In the genomic region with DNA sequence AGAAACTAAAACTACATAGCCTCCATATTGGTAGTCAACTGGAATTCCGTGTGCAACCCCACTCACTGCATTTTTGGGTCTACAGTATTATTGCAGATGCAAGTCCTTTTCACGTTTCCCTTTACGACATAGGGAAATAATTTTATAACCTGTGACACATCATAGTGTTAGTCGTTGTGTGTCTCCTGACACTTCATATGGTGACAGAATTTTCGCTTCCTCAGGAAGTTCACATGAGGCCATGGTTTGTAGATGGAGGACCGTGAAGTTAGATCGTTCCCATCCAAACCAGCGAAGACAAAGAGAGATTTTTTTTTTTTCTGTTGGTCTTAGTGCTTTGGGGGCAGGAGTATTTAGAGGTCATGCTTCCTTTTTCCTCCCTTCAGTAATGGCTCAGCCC, we compare ENCODE assay signal across 15 cellular contexts. TPM values are rescaled to one million over a fixed set of nuclear protein-coding genes. Genes with fewer than 3 reads are reported as not detected.
DNase-seq lines count a peak whose midpoint lies in the region; ATAC-seq lines count a peak whose summit lies in the region.
"Had no signal": no experiment of that assay in that cellular context is flagged by ENCODE, and none has a peak within 500 bp of the region (broad histone marks: within the 10 kb centered on the region; RNA-seq: fewer than 3 reads in every experiment).

No MANE protein-coding gene starts in this region.

- peak; percentile 66 to 95 for DNase-seq in NOMO-1 (lab: John Stamatoyannopoulos, UW; ENCODE audit: unreplicated experiment in 2 of 2)
- DNase-seq in natural killer cell treated with Interleukin-12 subunit alpha and Interleukin-12 subunit beta and Interleukin-15 and Interleukin-18, amount 100 ng/mL, for 72 hours (ENCODE audit: low spot score), result no peak
- no peak for DNase-seq in cerebellar nuclear complex (lab: John Stamatoyannopoulos, UW)
- no peak for DNase-seq in activated effector memory CD4-positive, alpha-beta T cell treated with anti-CD3 and anti-CD28 coated beads, Interleukin-2, amount 50 U/mL, for 16 hours
- DNase-seq in inferior parietal cortex (ENCODE audit: extremely low spot score), result no peak
- DNase-seq: DMS 273 treated with DMSO at 0.1 percent for 48 hours; effector CD8-positive, alpha-beta T cell; foreskin keratinocyte; kidney glomerular epithelial cell; NCI-H1092; NCI-H524 treated with DMSO at 0.1 percent for 48 hours; Right ventricle myocardium superior had no signal

- no peaks in the 10 kb centered on the region for H3K9me3 Mint-ChIP-seq in natural killer cell treated with Interleukin-12 subunit alpha and Interleukin-12 subunit beta and Interleukin-15 and Interleukin-18, amount 100 ng/mL, for 72 hours
- H3K9me3 Mint-ChIP-seq: neural crest cell had no signal

- H3K4me1 Mint-ChIP-seq in natural killer cell treated with Interleukin-12 subunit alpha and Interleukin-12 subunit beta and Interleukin-15 and Interleukin-18, amount 100 ng/mL, for 72 hours (ENCODE audit: low read depth in 2 of 2), result peaks cover 14 to 17% of the 10 kb centered on the region in 2 donors

- H3K36me3 Mint-ChIP-seq in natural killer cell treated with Interleukin-12 subunit alpha and Interleukin-12 subunit beta and Interleukin-15 and Interleukin-18, amount 100 ng/mL, for 72 hours, result peaks cover 26% of the 10 kb centered on the region

- ATAC-seq in GM18511 (IDR thresholded peaks at IDR 0.05; ENCODE audit: unreplicated experiment) (peak; percentile 64), GM21786 (IDR thresholded peaks at IDR 0.05; ENCODE audit: unreplicated experiment) (peak; percentile 45)
- ATAC-seq in natural killer cell treated with Interleukin-12 subunit alpha and Interleukin-12 subunit beta and Interleukin-15 and Interleukin-18, amount 100 ng/mL, for 72 hours, result peak in 1 of 2 donors; percentile 67
- ATAC-seq: foreskin keratinocyte had no signal

- H3K4me3 Mint-ChIP-seq in natural killer cell treated with Interleukin-12 subunit alpha and Interleukin-12 subunit beta and Interleukin-15 and Interleukin-18, amount 100 ng/mL, for 72 hours, result peak overlapping the region; percentile 57
- H3K4me3 Mint-ChIP-seq: neural crest cell had no signal

- no peaks in the 10 kb centered on the region for H3K27me3 Mint-ChIP-seq in natural killer cell treated with Interleukin-12 subunit alpha and Interleukin-12 subunit beta and Interleukin-15 and Interleukin-18, amount 100 ng/mL, for 72 hours

- H3K27ac Mint-ChIP-seq in natural killer cell treated with Interleukin-12 subunit alpha and Interleukin-12 subunit beta and Interleukin-15 and Interleukin-18, amount 100 ng/mL, for 72 hours, result peak overlapping the region in 1 of 2 donors; percentile 12

RNA-seq across cellular contexts. Expression of gene MRC2, which starts 15.7 kb away (rescaled TPM):
- 1 to 10 TPM; 2.0 to 2.1 TPM for total RNA-seq in natural killer cell treated with Interleukin-12 subunit alpha and Interleukin-12 subunit beta and Interleukin-15 and Interleukin-18, amount 100 ng/mL, for 72 hours

Comparison
In these comparisons a context has a peak if more than half of its experiments do, and no peak if none do; other contexts are left out.
1. DNase-seq: peak in NOMO-1 (2 of 2); none in natural killer cell treated with Interleukin-12 subunit alpha and Interleukin-12 subunit beta and Interleukin-15 and Interleukin-18, amount 100 ng/mL, for 72 hours (single experiment), cerebellar nuclear complex (0 of 2), activated effector memory CD4-positive, alpha-beta T cell treated with anti-CD3 and anti-CD28 coated beads, Interleukin-2, amount 50 U/mL, for 16 hours (single experiment) and inferior parietal cortex (single experiment).